1 cellular context compared by ENCODE assay signal in genomic region chr12:25796523-25797000, GRCh38.
TF ChIP-seq lines count a peak whose summit lies in the region.

No MANE protein-coding gene starts in this region.

TF ChIP-seq in SK-N-SH treated with all-trans-retinoic acid at 6 μM for 48 hours, 23 proteins besides CTCF, POLR2A, EP300 and RAD21 (continued from another document):
- TF ChIP-seq, protein P1, sequence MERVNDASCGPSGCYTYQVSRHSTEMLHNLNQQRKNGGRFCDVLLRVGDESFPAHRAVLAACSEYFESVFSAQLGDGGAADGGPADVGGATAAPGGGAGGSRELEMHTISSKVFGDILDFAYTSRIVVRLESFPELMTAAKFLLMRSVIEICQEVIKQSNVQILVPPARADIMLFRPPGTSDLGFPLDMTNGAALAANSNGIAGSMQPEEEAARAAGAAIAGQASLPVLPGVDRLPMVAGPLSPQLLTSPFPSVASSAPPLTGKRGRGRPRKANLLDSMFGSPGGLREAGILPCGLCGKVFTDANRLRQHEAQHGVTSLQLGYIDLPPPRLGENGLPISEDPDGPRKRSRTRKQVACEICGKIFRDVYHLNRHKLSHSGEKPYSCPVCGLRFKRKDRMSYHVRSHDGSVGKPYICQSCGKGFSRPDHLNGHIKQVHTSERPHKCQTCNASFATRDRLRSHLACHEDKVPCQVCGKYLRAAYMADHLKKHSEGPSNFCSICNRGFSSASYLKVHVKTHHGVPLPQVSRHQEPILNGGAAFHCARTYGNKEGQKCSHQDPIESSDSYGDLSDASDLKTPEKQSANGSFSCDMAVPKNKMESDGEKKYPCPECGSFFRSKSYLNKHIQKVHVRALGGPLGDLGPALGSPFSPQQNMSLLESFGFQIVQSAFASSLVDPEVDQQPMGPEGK (CRISPR knock-in tag; IDR thresholded peaks at IDR 0.05; ENCODE audit: borderline replicate concordance): no peak
- no peak for TF ChIP-seq TSHZ2 (CRISPR knock-in tag; IDR thresholded peaks at IDR 0.05)
- no peak for TF ChIP-seq RARB (CRISPR knock-in tag; IDR thresholded peaks at IDR 0.05)
- no peak for TF ChIP-seq BACH2 (CRISPR knock-in tag; IDR thresholded peaks at IDR 0.05; ENCODE audit: borderline replicate concordance)
- TF ChIP-seq ESRRG (CRISPR knock-in tag; IDR thresholded peaks at IDR 0.05): no peak
- TF ChIP-seq ZFP3 (CRISPR knock-in tag; IDR thresholded peaks at IDR 0.05): no peak
- TF ChIP-seq OSR1 (CRISPR knock-in tag; IDR thresholded peaks at IDR 0.05): no peak
- TF ChIP-seq ZNF565 (CRISPR knock-in tag; conservative IDR thresholded peaks at IDR 0.05; ENCODE audit: low read depth): no peak
- TF ChIP-seq, protein P2, sequence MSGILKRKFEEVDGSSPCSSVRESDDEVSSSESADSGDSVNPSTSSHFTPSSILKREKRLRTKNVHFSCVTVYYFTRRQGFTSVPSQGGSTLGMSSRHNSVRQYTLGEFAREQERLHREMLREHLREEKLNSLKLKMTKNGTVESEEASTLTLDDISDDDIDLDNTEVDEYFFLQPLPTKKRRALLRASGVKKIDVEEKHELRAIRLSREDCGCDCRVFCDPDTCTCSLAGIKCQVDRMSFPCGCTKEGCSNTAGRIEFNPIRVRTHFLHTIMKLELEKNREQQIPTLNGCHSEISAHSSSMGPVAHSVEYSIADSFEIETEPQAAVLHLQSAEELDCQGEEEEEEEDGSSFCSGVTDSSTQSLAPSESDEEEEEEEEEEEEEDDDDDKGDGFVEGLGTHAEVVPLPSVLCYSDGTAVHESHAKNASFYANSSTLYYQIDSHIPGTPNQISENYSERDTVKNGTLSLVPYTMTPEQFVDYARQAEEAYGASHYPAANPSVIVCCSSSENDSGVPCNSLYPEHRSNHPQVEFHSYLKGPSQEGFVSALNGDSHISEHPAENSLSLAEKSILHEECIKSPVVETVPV (CRISPR knock-in tag; IDR thresholded peaks at IDR 0.05): no peak
- no peak for TF ChIP-seq ZC3H10 (CRISPR knock-in tag; IDR thresholded peaks at IDR 0.05)
- TF ChIP-seq, protein P3, sequence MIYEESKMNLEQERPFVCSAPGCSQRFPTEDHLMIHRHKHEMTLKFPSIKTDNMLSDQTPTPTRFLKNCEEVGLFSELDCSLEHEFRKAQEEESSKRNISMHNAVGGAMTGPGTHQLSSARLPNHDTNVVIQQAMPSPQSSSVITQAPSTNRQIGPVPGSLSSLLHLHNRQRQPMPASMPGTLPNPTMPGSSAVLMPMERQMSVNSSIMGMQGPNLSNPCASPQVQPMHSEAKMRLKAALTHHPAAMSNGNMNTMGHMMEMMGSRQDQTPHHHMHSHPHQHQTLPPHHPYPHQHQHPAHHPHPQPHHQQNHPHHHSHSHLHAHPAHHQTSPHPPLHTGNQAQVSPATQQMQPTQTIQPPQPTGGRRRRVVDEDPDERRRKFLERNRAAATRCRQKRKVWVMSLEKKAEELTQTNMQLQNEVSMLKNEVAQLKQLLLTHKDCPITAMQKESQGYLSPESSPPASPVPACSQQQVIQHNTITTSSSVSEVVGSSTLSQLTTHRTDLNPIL (CRISPR knock-in tag; IDR thresholded peaks at IDR 0.05; ENCODE audit: low read depth): no peak
